Comparison of ENCODE assay signal across 8 cellular contexts in genomic region chr17:66191607-66192377, GRCh38. TPM values are rescaled to one million over a fixed set of nuclear protein-coding genes. Genes with fewer than 3 reads are reported as not detected.
DNase-seq lines count a peak whose midpoint lies in the region; ATAC-seq and TF ChIP-seq lines count a peak whose summit lies in the region.

Gene CEP112, minus strand, starts transcription at chr17:66192133.

- DNase-seq in DMS79 treated with DMSO at 0.1 percent for 48 hours (lab: John Stamatoyannopoulos, UW) (peak; percentile 55), NCI-H1417 treated with DMSO at 0.1 percent for 48 hours (lab: John Stamatoyannopoulos, UW) (peak; percentile 34), astrocyte of the cerebellum (ENCODE audit: low read depth) (peak; percentile 36), hippocampal formation (lab: John Stamatoyannopoulos, UW) (peak; percentile 7 to 20), retinal pigment epithelial cell (ENCODE audit: low read depth) (peak; percentile 37), aorta (peak; percentile 85 to 93)
- DNase-seq in T-helper 2 cell treated with Interferon-gamma antibody and Interleukin-4, amounts not matched to agents 5 μg/mL and 100 μg/mL, for 36 hours (ENCODE audit: low spot score) = peak; percentile 79

- H3K9me3 Mint-ChIP-seq in T-helper 2 cell treated with Interferon-gamma antibody and Interleukin-4, amounts not matched to agents 5 μg/mL and 100 μg/mL, for 36 hours = no peaks in the 10 kb centered on the region

- peaks cover 12% of the 10 kb centered on the region for H3K4me1 Mint-ChIP-seq in T-helper 2 cell treated with Interferon-gamma antibody and Interleukin-4, amounts not matched to agents 5 μg/mL and 100 μg/mL, for 36 hours (ENCODE audit: low read depth)

- 0% methylated on average over 71 to 81 of the region's 81 CpGs for WGBS in aorta, 2 donors

- in situ Hi-C loops in astrocyte of the cerebellum (cut with HindIII; ENCODE audit: low sequenced_read_pairs) = no loop called here

- ATAC-seq in HG02571 (IDR thresholded peaks at IDR 0.05; ENCODE audit: unreplicated experiment) (peak; percentile 52), aorta (ENCODE audit: low FRiP score) (peak; percentile 90)

- H3K9me3 ChIP-seq in aorta (ENCODE audit: control insufficient read depth, low read length) = no peaks in the 10 kb centered on the region

- no peaks in the 10 kb centered on the region for H3K36me3 ChIP-seq in aorta (ENCODE audit: control insufficient read depth in 1 of 2, insufficient read depth in 2 of 2, low read length in 1 of 2)

- peak within 1 kb of the TSS; percentile 68 for H3K27ac Mint-ChIP-seq in T-helper 2 cell treated with Interferon-gamma antibody and Interleukin-4, amounts not matched to agents 5 μg/mL and 100 μg/mL, for 36 hours

- peak within 1 kb of the TSS in 1 of 2 donors; percentile 30 for H3K27ac ChIP-seq in aorta (ENCODE audit: low read depth in 1 of 2, low read length in 2 of 2)

- no peaks in the 10 kb centered on the region for H3K27me3 ChIP-seq in aorta (ENCODE audit: control insufficient read depth in 1 of 2, insufficient read depth in 2 of 2, low read length in 1 of 2)

- no peaks in the 10 kb centered on the region for H3K27me3 Mint-ChIP-seq in T-helper 2 cell treated with Interferon-gamma antibody and Interleukin-4, amounts not matched to agents 5 μg/mL and 100 μg/mL, for 36 hours (ENCODE audit: low read depth)

- no peak for TF ChIP-seq CTCF in astrocyte of the cerebellum (IDR thresholded peaks at IDR 0.05; ENCODE audit: low read depth, low read length, missing control alignments)
- TF ChIP-seq CTCF in retinal pigment epithelial cell (conservative IDR thresholded peaks at IDR 0.05; ENCODE audit: low read depth, low read length) = no peak

- no peaks in the 10 kb centered on the region for H3K36me3 Mint-ChIP-seq in T-helper 2 cell treated with Interferon-gamma antibody and Interleukin-4, amounts not matched to agents 5 μg/mL and 100 μg/mL, for 36 hours (ENCODE audit: low read depth)

- intact Hi-C loops in aorta (cut with DNase I) = no loop called here

- peak within 1 kb of the TSS; percentile 82 for H3K4me3 Mint-ChIP-seq in T-helper 2 cell treated with Interferon-gamma antibody and Interleukin-4, amounts not matched to agents 5 μg/mL and 100 μg/mL, for 36 hours

- peaks cover 0 to 2% of the 10 kb centered on the region in 2 donors for H3K4me1 ChIP-seq in aorta (ENCODE audit: control insufficient read depth in 1 of 2, insufficient read depth in 2 of 2, low read length in 2 of 2)

- H3K4me3 ChIP-seq in astrocyte of the cerebellum (ENCODE audit: low read depth, low read length) (peak within 1 kb of the TSS; percentile 70), retinal pigment epithelial cell (ENCODE audit: low read length) (peak within 1 kb of the TSS; percentile 70), aorta (ENCODE audit: low read length in 2 of 2) (peak within 1 kb of the TSS; percentile 62 to 73)

RNA-seq across cellular contexts. Expression of gene CEP112, which starts in this region (rescaled TPM):
- total RNA-seq in aorta = 10 to 100 TPM; 31.2 to 47.5 TPM
- 10 to 100 TPM; 17.5 to 30.2 TPM for polyA plus RNA-seq in aorta

Comparison
In these comparisons a context has a peak if more than half of its experiments do, and no peak if none do; other contexts are left out.
1. DNase-seq: peak in every context shown above with its lines; median percentile 89 in aorta; 79 in T-helper 2 cell treated with Interferon-gamma antibody and Interleukin-4, amounts not matched to agents 5 μg/mL and 100 μg/mL, for 36 hours; 55 in DMS79 treated with DMSO at 0.1 percent for 48 hours; 37 in retinal pigment epithelial cell; 36 in astrocyte of the cerebellum; 34 in NCI-H1417 treated with DMSO at 0.1 percent for 48 hours; 14 in hippocampal formation.